ENCODE assay signal across 8 cellular contexts in the genomic region with DNA sequence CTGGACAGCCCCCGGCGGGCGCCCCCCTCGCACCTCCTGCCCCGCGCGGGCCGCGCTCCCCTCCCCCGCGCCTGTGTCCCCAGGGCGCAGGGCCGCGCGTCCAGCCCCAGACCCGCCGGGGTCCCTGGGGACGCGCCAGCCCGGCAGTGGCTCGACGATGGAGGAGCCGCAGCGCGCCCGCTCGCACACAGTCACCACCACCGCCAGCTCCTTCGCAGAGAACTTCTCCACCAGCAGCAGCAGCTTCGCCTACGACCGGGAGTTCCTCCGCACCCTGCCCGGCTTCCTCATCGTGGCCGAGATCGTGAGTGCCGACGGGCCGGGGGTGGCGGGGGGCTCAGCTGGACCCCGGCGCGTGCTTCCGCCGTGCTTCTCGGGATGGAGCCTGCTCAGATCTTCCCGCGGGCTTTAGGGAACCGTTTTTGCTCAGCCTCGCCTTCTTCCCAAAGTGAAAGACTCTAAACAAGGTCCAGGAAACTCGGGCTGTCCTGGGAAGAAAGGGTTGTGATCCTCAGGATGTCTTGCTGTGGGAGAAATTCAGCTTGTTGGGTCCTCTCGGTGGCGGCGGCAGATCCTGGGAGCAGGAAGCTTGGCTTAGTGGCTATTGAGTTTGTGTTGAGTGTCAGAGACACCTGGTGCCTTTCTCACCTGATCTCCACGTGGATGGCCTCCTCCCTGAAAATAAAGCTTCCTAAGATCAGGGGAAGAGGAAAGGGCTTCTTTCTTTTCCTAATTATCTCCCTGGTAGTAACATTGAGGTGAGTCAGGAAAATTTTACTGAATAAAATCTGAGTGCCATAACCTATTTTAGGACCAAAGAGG. TPM values are rescaled to one million over a fixed set of nuclear protein-coding genes. Genes with fewer than 3 reads are reported as not detected.
A peak's percentile ranks its signal among the peaks of the same experiment; 100 is the strongest.
DNase-seq lines count a peak whose midpoint lies in the region; ATAC-seq and TF ChIP-seq lines count a peak whose summit lies in the region.

No MANE protein-coding gene starts in this region.

- DNase-seq in COLO668 (lab: John Stamatoyannopoulos, UW; ENCODE audit: unreplicated experiment) (peak; percentile 69), NCI-H510A treated with DMSO at 0.1 percent for 48 hours (lab: John Stamatoyannopoulos, UW) (peak; percentile 50), activated T-cell treated with anti-CD3 and anti-CD28 coated beads for 48 hours (ENCODE audit: low read depth) (peak; percentile 39), fibroblast of mammary gland (ENCODE audit: low read depth) (peak; percentile 31), amniotic stem cell (lab: John Stamatoyannopoulos, UW) (no peak)

- TF ChIP-seq CTCF in fibroblast of mammary gland (conservative IDR thresholded peaks at IDR 0.05; ENCODE audit: control insufficient read depth, insufficient read depth, low read depth, low read length) (no peak), nephron (IDR thresholded peaks at IDR 0.05; ENCODE audit: unreplicated experiment in 3 of 3) (no peak)

- H3K27ac Mint-ChIP-seq in nephron: peak overlapping the region in 1 of 3 experiments; percentile 55

- no peaks in the 10 kb centered on the region for H3K4me1 ChIP-seq in urinary bladder (ENCODE audit: insufficient read depth)

- under 1% methylated on average over 56 of the region's 56 CpGs for WGBS in urinary bladder

- H3K27me3 Mint-ChIP-seq in nephron (ENCODE audit: low read depth): peaks cover 60% of the 10 kb centered on the region

- H3K9me3 Mint-ChIP-seq in nephron: peaks cover 13% of the 10 kb centered on the region

- peak; percentile 37 for ATAC-seq in GM21717 (IDR thresholded peaks at IDR 0.05; ENCODE audit: unreplicated experiment)

- peak overlapping the region; percentile 87 to 92 (median 87) for H3K4me3 Mint-ChIP-seq in nephron

- peak overlapping the region; percentile 39 for H3K27ac ChIP-seq in urinary bladder (ENCODE audit: low read depth)

- H3K4me3 ChIP-seq in fibroblast of mammary gland (ENCODE audit: control insufficient read depth, low read depth, low read length): peak overlapping the region; percentile 69
- H3K4me3 ChIP-seq in urinary bladder (ENCODE audit: low read depth, low read length): peak overlapping the region; percentile 78

- peaks cover 8% of the 10 kb centered on the region for H3K4me1 Mint-ChIP-seq in nephron

- H3K36me3 Mint-ChIP-seq in nephron (ENCODE audit: low read depth): no peaks in the 10 kb centered on the region

- H3K36me3 ChIP-seq in urinary bladder (ENCODE audit: insufficient read depth): no peaks in the 10 kb centered on the region

RNA-seq across cellular contexts. Expression of gene CMTM8, which starts 0.5 kb away (rescaled TPM):
- total RNA-seq in urinary bladder: 1.6 TPM
- 10.0 TPM for polyA plus RNA-seq in urinary bladder
